In genomic region chr16:90046971-90047713, GRCh38 we compare ENCODE assay signal across 8 cellular contexts. TPM values are rescaled to one million over a fixed set of nuclear protein-coding genes. Genes with fewer than 3 reads are reported as not detected.
DNase-seq lines count a peak whose midpoint lies in the region; ATAC-seq, FAIRE-seq and TF ChIP-seq lines count a peak whose summit lies in the region.

No MANE protein-coding gene starts in this region.

- TF ChIP-seq POLR2A in vagina (IDR thresholded peaks at IDR 0.05) = no peak
- TF ChIP-seq POLR2A in GM12891 (IDR thresholded peaks at IDR 0.05; ENCODE audit: low read depth, low read length) = no peak

- CTCF ChIA-PET in activated CD8-positive, alpha-beta memory T cell treated with anti-CD3 and anti-CD28 coated beads, Interleukin-2, amount 10 ng/mL, durations not matched to agents 7 days and 5 days (lab: Charles Lee) = interaction anchor here (0.8 kb wide), 1 partner anchor 35 kb away, joined by 3 read pairs; no protein-coding TSS in a partner anchor

- no peak overlapping the region for H3K4me2 ChIP-seq in mesendoderm (ENCODE audit: low read length)

- intact Hi-C loops in vagina (cut with DNase I) = no loop called here

- H3K9me3 Mint-ChIP-seq in effector memory CD8-positive, alpha-beta T cell = no peaks in the 10 kb centered on the region
- no peaks in the 10 kb centered on the region for H3K9me3 Mint-ChIP-seq in activated CD8-positive, alpha-beta memory T cell treated with anti-CD3 and anti-CD28 coated beads, Interleukin-2, amount 10 ng/mL, durations not matched to agents 7 days and 5 days (ENCODE audit: low read depth)

- no peak for TF ChIP-seq CTCF in 22Rv1 (IDR thresholded peaks at IDR 0.05)
- TF ChIP-seq CTCF in vagina (IDR thresholded peaks at IDR 0.05) = no peak

- H3K27me3 Mint-ChIP-seq in effector memory CD8-positive, alpha-beta T cell = peaks cover 5 to 31% of the 10 kb centered on the region in 2 donors
- H3K27me3 Mint-ChIP-seq in activated CD8-positive, alpha-beta memory T cell treated with anti-CD3 and anti-CD28 coated beads, Interleukin-2, amount 10 ng/mL, durations not matched to agents 7 days and 5 days = peaks cover 17% of the 10 kb centered on the region

- H3K4me1 ChIP-seq in HUES64 (ENCODE audit: insufficient read depth, low read length) (no peaks in the 10 kb centered on the region), mesendoderm (ENCODE audit: control insufficient read depth, low read depth, low read length) (no peaks in the 10 kb centered on the region), vagina (peaks cover 15% of the 10 kb centered on the region)

- H3K36me3 ChIP-seq in HUES64 (ENCODE audit: insufficient read depth, low read length) (peaks cover 19% of the 10 kb centered on the region), mesendoderm (ENCODE audit: control insufficient read depth, insufficient read depth, low read length) (no peaks in the 10 kb centered on the region), vagina (peaks cover 0 to 7% of the 10 kb centered on the region in 2 donors)

- H3K18ac ChIP-seq in mesendoderm (ENCODE audit: low read length) = no peak overlapping the region

- H3K27ac ChIP-seq in 22Rv1 (peak overlapping the region; percentile 69), HUES64 (ENCODE audit: low read depth, low read length) (peak overlapping the region; percentile 3; the same call in 1 of the 2 replicates), mesendoderm (ENCODE audit: low read depth, low read length) (no peak overlapping the region), vagina (peak overlapping the region; percentile 73)

- H3K9me3 ChIP-seq in HUES64 (ENCODE audit: insufficient read depth, low read depth, low read length) = no peaks in the 10 kb centered on the region; the same call in 1 of the 2 replicates
- H3K9me3 ChIP-seq in vagina = no peaks in the 10 kb centered on the region

- H2BK5ac ChIP-seq in mesendoderm (ENCODE audit: low read length) = no peak overlapping the region

- 2% methylated on average over 40 of the region's 40 CpGs for WGBS in HUES64
- WGBS in mesendoderm (ENCODE audit: extremely low coverage, insufficient coverage, low lambda C conversion rate) = no CpG with 5 or more reads among the region's 40 CpGs

- H2BK120ac ChIP-seq in mesendoderm (ENCODE audit: low read depth, low read length) = no peak overlapping the region

- no peak overlapping the region for H4K8ac ChIP-seq in mesendoderm (ENCODE audit: low read depth, low read length)

- H3K4me1 Mint-ChIP-seq in effector memory CD8-positive, alpha-beta T cell (ENCODE audit: low read depth in 2 of 2) = peaks cover 3 to 7% of the 10 kb centered on the region in 2 donors
- H3K4me1 Mint-ChIP-seq in activated CD8-positive, alpha-beta memory T cell treated with anti-CD3 and anti-CD28 coated beads, Interleukin-2, amount 10 ng/mL, durations not matched to agents 7 days and 5 days = peaks cover 6% of the 10 kb centered on the region

- H3K27ac Mint-ChIP-seq in effector memory CD8-positive, alpha-beta T cell = peak overlapping the region in 1 of 2 donors; percentile 86
- no peak overlapping the region for H3K27ac Mint-ChIP-seq in activated CD8-positive, alpha-beta memory T cell treated with anti-CD3 and anti-CD28 coated beads, Interleukin-2, amount 10 ng/mL, durations not matched to agents 7 days and 5 days

- H3K4ac ChIP-seq in mesendoderm (ENCODE audit: low read depth, low read length) = no peak overlapping the region

- ATAC-seq in effector memory CD8-positive, alpha-beta T cell (replicated peaks) = peak; percentile 31
- no peak for ATAC-seq in activated CD8-positive, alpha-beta memory T cell treated with anti-CD3 and anti-CD28 coated beads, Interleukin-2, amount 10 ng/mL, durations not matched to agents 7 days and 5 days

- H3K4me3 Mint-ChIP-seq in effector memory CD8-positive, alpha-beta T cell = peak overlapping the region; percentile 50 to 59
- no peak overlapping the region for H3K4me3 Mint-ChIP-seq in activated CD8-positive, alpha-beta memory T cell treated with anti-CD3 and anti-CD28 coated beads, Interleukin-2, amount 10 ng/mL, durations not matched to agents 7 days and 5 days

- H2BK15ac ChIP-seq in mesendoderm (replicated peaks; ENCODE audit: low read depth) = no peak overlapping the region

- DNase-seq in effector memory CD8-positive, alpha-beta T cell = no peak
- DNase-seq in mesendoderm (no peak), vagina (ENCODE audit: extremely low spot score in 2 of 2) (no peak), GM12891 (ENCODE audit: insufficient read length, low spot score) (no peak)
- DNase-seq in activated CD8-positive, alpha-beta memory T cell treated with anti-CD3 and anti-CD28 coated beads, Interleukin-2, amount 10 ng/mL, durations not matched to agents 7 days and 5 days = no peak
- DNase-seq in activated CD4-positive, alpha-beta T cell treated with anti-CD3 and anti-CD28 coated beads, Interleukin-2, amount 50 U/mL, for 48 hours = no peak

- H4K5ac ChIP-seq in mesendoderm (ENCODE audit: low read length) = no peak overlapping the region

- FAIRE-seq in GM12891 (lab: Jason Lieb, UNC) = no peak

- H3K23ac ChIP-seq in mesendoderm (ENCODE audit: low read length) = no peak overlapping the region

- H3K4me3 ChIP-seq in HUES64 (ENCODE audit: low read length) (peak overlapping the region; percentile 57), mesendoderm (ENCODE audit: low read length) (no peak overlapping the region), vagina (peak overlapping the region; percentile 50 to 52)

- H3K9ac ChIP-seq in HUES64 (ENCODE audit: low read depth, low read length) = peak overlapping the region; percentile 45; the same call in 1 of the 2 replicates
- H3K9ac ChIP-seq in mesendoderm (ENCODE audit: low read length) = peak overlapping the region; percentile 5

- no peak overlapping the region for H2AK5ac ChIP-seq in mesendoderm (ENCODE audit: low read length)

- peaks cover 11% of the 10 kb centered on the region for H3K36me3 Mint-ChIP-seq in effector memory CD8-positive, alpha-beta T cell (ENCODE audit: insufficient read depth)
- no peaks in the 10 kb centered on the region for H3K36me3 Mint-ChIP-seq in activated CD8-positive, alpha-beta memory T cell treated with anti-CD3 and anti-CD28 coated beads, Interleukin-2, amount 10 ng/mL, durations not matched to agents 7 days and 5 days

- peak overlapping the region; percentile 30 for H3K56ac ChIP-seq in mesendoderm (ENCODE audit: low read length)

- H3K27me3 ChIP-seq in HUES64 (ENCODE audit: insufficient read depth, low read length) (no peaks in the 10 kb centered on the region), mesendoderm (ENCODE audit: insufficient read depth, low read length, poor library complexity) (no peaks in the 10 kb centered on the region), vagina (no peaks in the 10 kb centered on the region)

- H3K79me1 ChIP-seq in mesendoderm (ENCODE audit: low read length) = no peaks in the 10 kb centered on the region

- no peaks in the 10 kb centered on the region for H3K79me2 ChIP-seq in mesendoderm (ENCODE audit: control insufficient read depth, insufficient read depth, low read length)

TF ChIP-seq in GM12891, 5 proteins besides CTCF, POLR2A, EP300 and RAD21:
- TF ChIP-seq POU2F2 (IDR thresholded peaks at IDR 0.05; ENCODE audit: low read depth, low read length) (no peak), POLR2AphosphoS5 (IDR thresholded peaks at IDR 0.05; ENCODE audit: low read depth, low read length) (no peak), SPI1 (IDR thresholded peaks at IDR 0.05; ENCODE audit: low read depth, low read length) (no peak), TAF1 (IDR thresholded peaks at IDR 0.05; ENCODE audit: low read depth, low read length) (no peak), PAX5 (IDR thresholded peaks at IDR 0.05; ENCODE audit: insufficient read depth, low read length, severe bottlenecking) (no peak)

RNA-seq across cellular contexts. Expression of gene DBNDD1, which starts 27.9 kb away (rescaled TPM):
- 42.0 TPM for polyA plus RNA-seq in HUES64 (2013, experiment 1 of 2)
- 45.3 TPM for polyA plus RNA-seq in HUES64 (2013, experiment 2 of 2)
- polyA plus RNA-seq in mesendoderm (2013, experiment 1 of 2) = 28.4 TPM
- 30.0 TPM for polyA plus RNA-seq in mesendoderm (2013, experiment 2 of 2)
- total RNA-seq in vagina = 8.1 TPM
- not detected for total RNA-seq in activated CD8-positive, alpha-beta memory T cell treated with anti-CD3 and anti-CD28 coated beads, Interleukin-2, amount 10 ng/mL, durations not matched to agents 7 days and 5 days
- polyA plus RNA-seq in GM12891 (2012; ENCODE audit: low read depth, missing spikeins) = 5.0 TPM

RNA-seq across cellular contexts. Expression of gene PRDM7, which starts 30.0 kb away (rescaled TPM):
- polyA plus RNA-seq in HUES64 (2013, experiment 1 of 2) = not detected
- not detected for polyA plus RNA-seq in HUES64 (2013, experiment 2 of 2)
- polyA plus RNA-seq in mesendoderm (2013, experiment 1 of 2) = not detected
- not detected for polyA plus RNA-seq in mesendoderm (2013, experiment 2 of 2)
- total RNA-seq in vagina = not detected
- not detected for total RNA-seq in activated CD8-positive, alpha-beta memory T cell treated with anti-CD3 and anti-CD28 coated beads, Interleukin-2, amount 10 ng/mL, durations not matched to agents 7 days and 5 days
- polyA plus RNA-seq in GM12891 (2012; ENCODE audit: low read depth, missing spikeins) = 0.13 TPM
